Comparison of ENCODE assay signal across 8 cellular contexts in genomic region chr21:33253382-33253781, GRCh38. TPM values are rescaled to one million over a fixed set of nuclear protein-coding genes. Genes with fewer than 3 reads are reported as not detected.
A peak's percentile ranks its signal among the peaks of the same experiment; 100 is the strongest.
DNase-seq lines count a peak whose midpoint lies in the region; ATAC-seq and TF ChIP-seq lines count a peak whose summit lies in the region.
"Not testable (repeated sequence)": the region's sequence is repeated elsewhere in the genome, so short reads cannot be mapped to it uniquely, and the experiment has no call there.

No MANE protein-coding gene starts in this region.

- peak overlapping the region; percentile 18 for H3K27ac ChIP-seq in CD4-positive, CD25-positive, alpha-beta regulatory T cell (ENCODE audit: insufficient read depth, low read length, poor library complexity, severe bottlenecking)
- peak overlapping the region; percentile 33 for H3K27ac ChIP-seq in effector memory CD4-positive, alpha-beta T cell (ENCODE audit: insufficient read depth, low read length, poor library complexity, severe bottlenecking)
- H3K27ac ChIP-seq in left ventricle myocardium inferior (replicated peaks) (peak overlapping the region; percentile 35), skeletal muscle tissue (ENCODE audit: low read depth, low read length) (peak overlapping the region; percentile 48)

- not testable (repeated sequence) for H3K27me3 ChIP-seq in CD4-positive, CD25-positive, alpha-beta regulatory T cell (ENCODE audit: control insufficient read depth, insufficient read depth, low read length); effector memory CD4-positive, alpha-beta T cell (replicated peaks; ENCODE audit: control insufficient read depth, insufficient read depth, low read length, poor library complexity, severe bottlenecking); left ventricle myocardium inferior (ENCODE audit: low read depth); skeletal muscle tissue (ENCODE audit: control insufficient read depth in 3 of 3, insufficient read depth in 3 of 3, low read length in 3 of 3)

- peak overlapping the region; percentile 11 to 78 (median 21) for H3K27ac Mint-ChIP-seq in CD4-positive, CD25-positive, alpha-beta regulatory T cell
- peak overlapping the region; percentile 54 for H3K27ac Mint-ChIP-seq in activated CD8-positive, alpha-beta T cell treated with anti-CD3 and anti-CD28 coated beads for 36 hours
- peak overlapping the region; percentile 11 to 84 for H3K27ac Mint-ChIP-seq in natural killer cell
- peak overlapping the region; percentile 17 for H3K27ac Mint-ChIP-seq in stimulated activated naive CD8-positive, alpha-beta T cell treated with anti-CD3 and anti-CD28 coated beads, Interleukin-15, Interleukin-2, amounts not matched to agents 100 ng/mL and 50 ng/mL, for 24 hours

- DNase-seq in CD4-positive, CD25-positive, alpha-beta regulatory T cell; activated CD8-positive, alpha-beta T cell treated with anti-CD3 and anti-CD28 coated beads for 36 hours; effector memory CD4-positive, alpha-beta T cell; left ventricle myocardium inferior; natural killer cell: not testable (repeated sequence)
- DNase-seq in G401 (ENCODE audit: low spot score) = peak; percentile 16

- H3K9ac ChIP-seq in skeletal muscle tissue (ENCODE audit: low read depth in 1 of 3, low read length in 3 of 3) = not testable (repeated sequence)

- not testable (repeated sequence) for ATAC-seq in CD4-positive, CD25-positive, alpha-beta regulatory T cell (ENCODE audit: low read depth in 2 of 2); activated CD8-positive, alpha-beta T cell treated with anti-CD3 and anti-CD28 coated beads for 36 hours; natural killer cell

- H3K4me3 ChIP-seq in CD4-positive, CD25-positive, alpha-beta regulatory T cell (ENCODE audit: low read depth, low read length); effector memory CD4-positive, alpha-beta T cell (ENCODE audit: insufficient read depth, low read depth, low read length, poor library complexity, severe bottlenecking); left ventricle myocardium inferior; skeletal muscle tissue (ENCODE audit: low read length in 3 of 3): not testable (repeated sequence)

- not testable (repeated sequence) for H3K9me3 Mint-ChIP-seq in CD4-positive, CD25-positive, alpha-beta regulatory T cell; activated CD8-positive, alpha-beta T cell treated with anti-CD3 and anti-CD28 coated beads for 36 hours; natural killer cell; stimulated activated naive CD8-positive, alpha-beta T cell treated with anti-CD3 and anti-CD28 coated beads, Interleukin-15, Interleukin-2, amounts not matched to agents 100 ng/mL and 50 ng/mL, for 24 hours

- peaks cover 84% of the 10 kb centered on the region for H3K36me3 Mint-ChIP-seq in CD4-positive, CD25-positive, alpha-beta regulatory T cell
- peaks cover 86% of the 10 kb centered on the region for H3K36me3 Mint-ChIP-seq in activated CD8-positive, alpha-beta T cell treated with anti-CD3 and anti-CD28 coated beads for 36 hours (ENCODE audit: low read depth)
- H3K36me3 Mint-ChIP-seq in natural killer cell = peaks cover 27% of the 10 kb centered on the region
- peaks cover 98% of the 10 kb centered on the region for H3K36me3 Mint-ChIP-seq in stimulated activated naive CD8-positive, alpha-beta T cell treated with anti-CD3 and anti-CD28 coated beads, Interleukin-15, Interleukin-2, amounts not matched to agents 100 ng/mL and 50 ng/mL, for 24 hours (ENCODE audit: low read depth)

- not testable (repeated sequence) for H3K4me3 Mint-ChIP-seq in CD4-positive, CD25-positive, alpha-beta regulatory T cell; activated CD8-positive, alpha-beta T cell treated with anti-CD3 and anti-CD28 coated beads for 36 hours; natural killer cell; stimulated activated naive CD8-positive, alpha-beta T cell treated with anti-CD3 and anti-CD28 coated beads, Interleukin-15, Interleukin-2, amounts not matched to agents 100 ng/mL and 50 ng/mL, for 24 hours

- CTCF ChIA-PET in activated CD8-positive, alpha-beta T cell treated with anti-CD3 and anti-CD28 coated beads for 36 hours (lab: Charles Lee) = not testable (repeated sequence)

- POLR2A ChIA-PET in activated CD8-positive, alpha-beta T cell treated with anti-CD3 and anti-CD28 coated beads for 36 hours (lab: Charles Lee) = not testable (repeated sequence)

- in situ Hi-C loops in G401 (cut with HindIII; ENCODE audit: low sequenced_read_pairs) = not testable (repeated sequence)

- not testable (repeated sequence) for TF ChIP-seq CTCF in activated CD8-positive, alpha-beta T cell treated with anti-CD3 and anti-CD28 coated beads for 36 hours (IDR thresholded peaks at IDR 0.05); left ventricle myocardium inferior (IDR thresholded peaks at IDR 0.05; ENCODE audit: borderline replicate concordance); natural killer cell (IDR thresholded peaks at IDR 0.05)

- H3K9me3 ChIP-seq in CD4-positive, CD25-positive, alpha-beta regulatory T cell (ENCODE audit: control insufficient read depth in 2 of 2, low read length in 2 of 2); effector memory CD4-positive, alpha-beta T cell (ENCODE audit: control insufficient read depth, low read length); left ventricle myocardium inferior (replicated peaks); skeletal muscle tissue (ENCODE audit: control insufficient read depth in 3 of 3, low read length in 3 of 3): not testable (repeated sequence)

- peaks cover 33 to 87% (median 70%) of the 10 kb centered on the region in 4 donors for H3K4me1 Mint-ChIP-seq in CD4-positive, CD25-positive, alpha-beta regulatory T cell
- H3K4me1 Mint-ChIP-seq in activated CD8-positive, alpha-beta T cell treated with anti-CD3 and anti-CD28 coated beads for 36 hours (ENCODE audit: low read depth) = peaks cover 44% of the 10 kb centered on the region
- peaks cover 60 to 68% of the 10 kb centered on the region in 2 donors for H3K4me1 Mint-ChIP-seq in natural killer cell
- peaks cover 48% of the 10 kb centered on the region for H3K4me1 Mint-ChIP-seq in stimulated activated naive CD8-positive, alpha-beta T cell treated with anti-CD3 and anti-CD28 coated beads, Interleukin-15, Interleukin-2, amounts not matched to agents 100 ng/mL and 50 ng/mL, for 24 hours (ENCODE audit: low read depth)

- intact Hi-C loops in activated CD8-positive, alpha-beta T cell treated with anti-CD3 and anti-CD28 coated beads for 36 hours (cut with micrococcal nuclease); left ventricle myocardium inferior (cut with micrococcal nuclease); natural killer cell (cut with micrococcal nuclease): not testable (repeated sequence)

- H3K27me3 Mint-ChIP-seq in CD4-positive, CD25-positive, alpha-beta regulatory T cell; activated CD8-positive, alpha-beta T cell treated with anti-CD3 and anti-CD28 coated beads for 36 hours; natural killer cell (ENCODE audit: low read depth in 2 of 2); stimulated activated naive CD8-positive, alpha-beta T cell treated with anti-CD3 and anti-CD28 coated beads, Interleukin-15, Interleukin-2, amounts not matched to agents 100 ng/mL and 50 ng/mL, for 24 hours: not testable (repeated sequence)

- peaks cover 15% of the 10 kb centered on the region for H3K4me1 ChIP-seq in CD4-positive, CD25-positive, alpha-beta regulatory T cell (ENCODE audit: control insufficient read depth, insufficient read depth, low read length, poor library complexity, severe bottlenecking)
- H3K4me1 ChIP-seq in effector memory CD4-positive, alpha-beta T cell (ENCODE audit: control insufficient read depth, insufficient read depth, low read length, poor library complexity, severe bottlenecking) = not testable (repeated sequence)
- peaks cover 13% of the 10 kb centered on the region for H3K4me1 ChIP-seq in left ventricle myocardium inferior
- H3K4me1 ChIP-seq in skeletal muscle tissue (ENCODE audit: control insufficient read depth in 3 of 3, insufficient read depth in 3 of 3, low read length in 3 of 3) = peaks cover 11 to 22% (median 12%) of the 10 kb centered on the region in 3 donors

- peaks cover 98% of the 10 kb centered on the region for H3K36me3 ChIP-seq in CD4-positive, CD25-positive, alpha-beta regulatory T cell (ENCODE audit: control insufficient read depth, insufficient read depth, low read length)
- peaks cover 79% of the 10 kb centered on the region for H3K36me3 ChIP-seq in effector memory CD4-positive, alpha-beta T cell (ENCODE audit: control insufficient read depth, insufficient read depth, low read length)
- H3K36me3 ChIP-seq in left ventricle myocardium inferior (peaks cover 98% of the 10 kb centered on the region), skeletal muscle tissue (ENCODE audit: control insufficient read depth in 3 of 3, insufficient read depth in 3 of 3, low read length in 3 of 3) (peaks cover 24 to 34% (median 26%) of the 10 kb centered on the region in 3 donors)

RNA-seq across cellular contexts. Expression of gene IL10RB, which starts 12.8 kb away (rescaled TPM):
- 30.9 TPM for total RNA-seq in CD4-positive, CD25-positive, alpha-beta regulatory T cell
- polyA plus RNA-seq in CD4-positive, CD25-positive, alpha-beta regulatory T cell = 100 to 1,000 TPM in 1 of 4 donors, 10 to 100 TPM in 3; 72.3 to 105 (median 84.9) TPM
- 16.6 and 16.7 TPM in 2 replicates for total RNA-seq in G401 (2014; rRNA removed; shearing (Covaris generic))
- total RNA-seq in activated CD8-positive, alpha-beta T cell treated with anti-CD3 and anti-CD28 coated beads for 36 hours = 10 to 100 TPM; 25.0 to 30.5 TPM
- total RNA-seq in left ventricle myocardium inferior = 6.8 TPM
- 10 to 100 TPM; 18.4 to 27.8 (median 27.3) TPM for total RNA-seq in natural killer cell
- total RNA-seq in skeletal muscle tissue = 23.0 TPM

RNA-seq across cellular contexts. Expression of gene IFNAR2, which starts 23.6 kb away (rescaled TPM):
- total RNA-seq in CD4-positive, CD25-positive, alpha-beta regulatory T cell = 56.9 TPM
- polyA plus RNA-seq in CD4-positive, CD25-positive, alpha-beta regulatory T cell = 100 to 1,000 TPM; 110 to 121 (median 111) TPM
- total RNA-seq in G401 (2014; rRNA removed; shearing (Covaris generic)) = 3.3 and 6.8 TPM in 2 replicates
- 10 to 100 TPM; 34.3 to 38.6 TPM for total RNA-seq in activated CD8-positive, alpha-beta T cell treated with anti-CD3 and anti-CD28 coated beads for 36 hours
- 9.0 TPM for total RNA-seq in left ventricle myocardium inferior
- total RNA-seq in natural killer cell = 100 to 1,000 TPM in 1 of 3 donors, 10 to 100 TPM in 2; 65.4 to 105 (median 70.9) TPM
- 5.7 TPM for total RNA-seq in skeletal muscle tissue
